1 cellular context compared by ENCODE assay signal in genomic region chr2:98911376-98912154, GRCh38.
TF ChIP-seq lines count a peak whose summit lies in the region.

No MANE protein-coding gene starts in this region.

TF ChIP-seq in HepG2, 621 proteins besides CTCF, POLR2A, EP300 and RAD21 (continued from another document and continues in another):
- TF ChIP-seq ZNF160 (CRISPR knock-in tag; IDR thresholded peaks at IDR 0.05) (0 out of 2 replicates have a peak, but pooled peaks have one; percentile 49), ZBTB7A (CRISPR knock-in tag; IDR thresholded peaks at IDR 0.05) (no peak), HNRNPUL1 (IDR thresholded peaks at IDR 0.05; ENCODE audit: low read depth, low read length) (no peak), KMT2A (CRISPR knock-in tag; IDR thresholded peaks at IDR 0.05) (no peak), PRMT3 (CRISPR knock-in tag; IDR thresholded peaks at IDR 0.05; ENCODE audit: borderline replicate concordance, low read depth) (no peak), ZC3H4 (CRISPR knock-in tag; IDR thresholded peaks at IDR 0.05; ENCODE audit: borderline replicate concordance) (no peak), ZNF609 (CRISPR knock-in tag; IDR thresholded peaks at IDR 0.05; ENCODE audit: borderline replicate concordance) (no peak; the same call in 1 of the 2 replicates), ZBED4 (CRISPR knock-in tag; IDR thresholded peaks at IDR 0.05; ENCODE audit: borderline replicate concordance) (0 out of 2 replicates have a peak, but pooled peaks have one; percentile 26), ETS1 (CRISPR knock-in tag; IDR thresholded peaks at IDR 0.05) (no peak), MAFF (IDR thresholded peaks at IDR 0.05; ENCODE audit: low read depth, low read length) (no peak), ZNF101 (CRISPR knock-in tag; IDR thresholded peaks at IDR 0.05; ENCODE audit: borderline replicate concordance, low read depth) (no peak), HMGA1 (CRISPR knock-in tag; conservative IDR thresholded peaks at IDR 0.05) (no peak), MTA3 (CRISPR knock-in tag; IDR thresholded peaks at IDR 0.05) (no peak), PCBP1 (IDR thresholded peaks at IDR 0.05; ENCODE audit: borderline replicate concordance, low read depth, low read length) (no peak), ZHX1 (CRISPR knock-in tag; IDR thresholded peaks at IDR 0.05; ENCODE audit: low read depth) (peak; percentile 51; the same call in 1 of the 2 replicates), ZNF567 (CRISPR knock-in tag; IDR thresholded peaks at IDR 0.05; ENCODE audit: borderline replicate concordance) (no peak), CC2D1A (CRISPR knock-in tag; IDR thresholded peaks at IDR 0.05) (no peak), ZNF746 (CRISPR knock-in tag; IDR thresholded peaks at IDR 0.05) (peak; percentile 40; the same call in 1 of the 2 replicates), PAF1 (CRISPR knock-in tag; IDR thresholded peaks at IDR 0.05) (no peak), ZNF704 (CRISPR knock-in tag; IDR thresholded peaks at IDR 0.05; ENCODE audit: borderline replicate concordance) (no peak), CSRNP2 (CRISPR knock-in tag; conservative IDR thresholded peaks at IDR 0.05; ENCODE audit: low read depth) (no peak), GLMP (CRISPR knock-in tag; IDR thresholded peaks at IDR 0.05; ENCODE audit: borderline replicate concordance) (no peak), HIC2 (CRISPR knock-in tag; IDR thresholded peaks at IDR 0.05; ENCODE audit: low read depth) (peak; percentile 87), SNAPC5 (CRISPR knock-in tag; IDR thresholded peaks at IDR 0.05; ENCODE audit: borderline replicate concordance) (no peak), ZNF576 (CRISPR knock-in tag; IDR thresholded peaks at IDR 0.05) (0 out of 2 replicates have a peak, but pooled peaks have one; percentile 51), ZMYM4 (CRISPR knock-in tag; IDR thresholded peaks at IDR 0.05) (peak; percentile 54), ZNF597 (CRISPR knock-in tag; IDR thresholded peaks at IDR 0.05) (no peak), ZNF598 (CRISPR knock-in tag; IDR thresholded peaks at IDR 0.05; ENCODE audit: borderline replicate concordance) (no peak), ZNF629 (CRISPR knock-in tag; conservative IDR thresholded peaks at IDR 0.05) (no peak), ZBTB8A (CRISPR knock-in tag; IDR thresholded peaks at IDR 0.05; ENCODE audit: borderline replicate concordance, low read depth) (no peak), MYPOP (CRISPR knock-in tag; IDR thresholded peaks at IDR 0.05) (0 out of 2 replicates have a peak, but pooled peaks have one; percentile 36), ZNF776 (CRISPR knock-in tag; IDR thresholded peaks at IDR 0.05) (0 out of 2 replicates have a peak, but pooled peaks have one; percentile 76), ZNF430 (CRISPR knock-in tag; IDR thresholded peaks at IDR 0.05) (no peak)
